ENCODE assay signal across 10 cellular contexts in the genomic region with DNA sequence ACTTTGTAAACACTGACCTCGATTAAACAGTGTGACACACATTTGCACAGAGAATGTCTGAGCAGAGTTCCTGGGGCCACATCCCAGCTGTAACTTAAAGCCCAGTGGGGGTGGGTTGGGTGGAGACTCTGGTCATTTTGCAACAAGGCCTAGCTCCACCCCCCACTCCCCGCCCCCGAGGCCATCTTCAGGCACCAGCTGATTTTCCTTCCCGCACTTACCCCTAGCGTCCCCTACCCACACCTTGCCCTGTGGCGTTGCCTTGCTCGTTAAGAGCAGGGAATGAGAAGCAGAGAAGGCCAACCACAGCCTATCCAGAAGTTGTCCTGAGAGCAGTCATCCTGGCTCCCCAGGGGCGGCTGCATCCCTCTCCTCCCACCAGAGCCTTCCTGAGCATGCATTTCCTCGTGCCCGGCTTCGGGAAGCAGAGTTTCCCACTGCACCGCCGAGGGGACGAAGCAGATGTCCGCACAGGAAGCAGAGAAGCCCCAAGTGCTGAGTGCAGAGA.
DNase-seq lines count a peak whose midpoint lies in the region; ATAC-seq and TF ChIP-seq lines count a peak whose summit lies in the region.
"Had no signal": no experiment of that assay in that cellular context is flagged by ENCODE, and none has a peak within 500 bp of the region (broad histone marks: within the 10 kb centered on the region; RNA-seq: fewer than 3 reads in every experiment).

No MANE protein-coding gene starts in this region.

- H3K36me3 ChIP-seq in brain microvascular endothelial cell (replicated peaks) = no peaks in the 10 kb centered on the region
- H3K36me3 ChIP-seq in iPS-15b (ENCODE audit: control insufficient read depth, insufficient read depth, low read length) = no peaks in the 10 kb centered on the region
- no peaks in the 10 kb centered on the region for H3K36me3 ChIP-seq in smooth muscle cell (ENCODE audit: low read depth)

- TF ChIP-seq CTCF in brain microvascular endothelial cell (IDR thresholded peaks at IDR 0.05; ENCODE audit: low read depth, low read length, missing control alignments) = no peak
- no peak for TF ChIP-seq CTCF in smooth muscle cell (IDR thresholded peaks at IDR 0.05; ENCODE audit: borderline replicate concordance, insufficient read depth, poor library complexity, severe bottlenecking)

- in situ Hi-C loops in brain microvascular endothelial cell (cut with HindIII; ENCODE audit: low pct_ligation_motif_present, low sequenced_read_pairs) = no loop called here

- no peak for ATAC-seq in HG02885 (IDR thresholded peaks at IDR 0.05; ENCODE audit: poor library complexity, unreplicated experiment)
- ATAC-seq: T-helper 17 cell had no signal

- peak overlapping the region; percentile 66 for H3K4me2 ChIP-seq in smooth muscle cell
- H3K4me2 ChIP-seq: KMS-11 had no signal

- peak; percentile 76 for DNase-seq in HuH-7 (ENCODE audit: low spot score)
- peak; percentile 12 for DNase-seq in brain microvascular endothelial cell
- DNase-seq in smooth muscle cell (lab: John Stamatoyannopoulos, UW; ENCODE audit: unreplicated experiment) = peak; percentile 35
- DNase-seq in GOT3 (lab: John Stamatoyannopoulos, UW) = no peak
- no peak for DNase-seq in germinal center (ENCODE audit: low spot score)
- DNase-seq: T-helper 17 cell had no signal

- H3K4me1 ChIP-seq in iPS-15b (ENCODE audit: control insufficient read depth, insufficient read depth, low read length) = peaks cover 10% of the 10 kb centered on the region
- peaks cover 19% of the 10 kb centered on the region for H3K4me1 ChIP-seq in smooth muscle cell (ENCODE audit: low read depth)

- H3K27ac ChIP-seq in brain microvascular endothelial cell (no peak overlapping the region), smooth muscle cell (ENCODE audit: low read depth) (peak overlapping the region; percentile 55)
- H3K27ac ChIP-seq: KMS-11, psoas muscle had no signal

- no peaks in the 10 kb centered on the region for H3K27me3 ChIP-seq in brain microvascular endothelial cell (replicated peaks)
- H3K27me3 ChIP-seq in iPS-15b (ENCODE audit: control insufficient read depth, insufficient read depth, low read length) = no peaks in the 10 kb centered on the region
- H3K27me3 ChIP-seq in smooth muscle cell (ENCODE audit: low read depth) = no peaks in the 10 kb centered on the region

- 9% methylated on average over 15 of the region's 15 CpGs for WGBS in smooth muscle cell (ENCODE audit: low lambda C conversion rate)

- H2AFZ ChIP-seq in smooth muscle cell (ENCODE audit: low read depth) = no peak overlapping the region

- peaks cover 88% of the 10 kb centered on the region for H4K20me1 ChIP-seq in smooth muscle cell (ENCODE audit: low read depth)

- H3K9me3 ChIP-seq in iPS-15b (ENCODE audit: control insufficient read depth, insufficient read depth, low read length) (no peaks in the 10 kb centered on the region), smooth muscle cell (replicated peaks; ENCODE audit: low read depth) (no peaks in the 10 kb centered on the region)
- H3K9me3 ChIP-seq: psoas muscle had no signal

- peak overlapping the region; percentile 66 for H3K9ac ChIP-seq in iPS-15b (ENCODE audit: low read depth, low read length)
- H3K9ac ChIP-seq in smooth muscle cell (ENCODE audit: low read depth) = no peak overlapping the region
- H3K9ac ChIP-seq: KMS-11 had no signal

- H3K4me3 ChIP-seq in brain microvascular endothelial cell (ENCODE audit: low read depth, low read length) (no peak overlapping the region), iPS-15b (ENCODE audit: low read depth, low read length) (no peak overlapping the region), smooth muscle cell (no peak overlapping the region)
- H3K4me3 ChIP-seq: psoas muscle had no signal

- H3F3A ChIP-seq in smooth muscle cell (ENCODE audit: low read depth) = peaks cover 5% of the 10 kb centered on the region

- H3K79me2 ChIP-seq in smooth muscle cell (ENCODE audit: low read depth) = peaks cover 56% of the 10 kb centered on the region

Comparison
In these comparisons a context has a peak if more than half of its experiments do, and no peak if none do; other contexts are left out.
1. DNase-seq: peak in HuH-7 (single experiment), brain microvascular endothelial cell (single experiment) and smooth muscle cell (single experiment); none in GOT3 (single experiment) and germinal center (single experiment).